Comparison of ENCODE assay signal across 8 cellular contexts in the genomic region with DNA sequence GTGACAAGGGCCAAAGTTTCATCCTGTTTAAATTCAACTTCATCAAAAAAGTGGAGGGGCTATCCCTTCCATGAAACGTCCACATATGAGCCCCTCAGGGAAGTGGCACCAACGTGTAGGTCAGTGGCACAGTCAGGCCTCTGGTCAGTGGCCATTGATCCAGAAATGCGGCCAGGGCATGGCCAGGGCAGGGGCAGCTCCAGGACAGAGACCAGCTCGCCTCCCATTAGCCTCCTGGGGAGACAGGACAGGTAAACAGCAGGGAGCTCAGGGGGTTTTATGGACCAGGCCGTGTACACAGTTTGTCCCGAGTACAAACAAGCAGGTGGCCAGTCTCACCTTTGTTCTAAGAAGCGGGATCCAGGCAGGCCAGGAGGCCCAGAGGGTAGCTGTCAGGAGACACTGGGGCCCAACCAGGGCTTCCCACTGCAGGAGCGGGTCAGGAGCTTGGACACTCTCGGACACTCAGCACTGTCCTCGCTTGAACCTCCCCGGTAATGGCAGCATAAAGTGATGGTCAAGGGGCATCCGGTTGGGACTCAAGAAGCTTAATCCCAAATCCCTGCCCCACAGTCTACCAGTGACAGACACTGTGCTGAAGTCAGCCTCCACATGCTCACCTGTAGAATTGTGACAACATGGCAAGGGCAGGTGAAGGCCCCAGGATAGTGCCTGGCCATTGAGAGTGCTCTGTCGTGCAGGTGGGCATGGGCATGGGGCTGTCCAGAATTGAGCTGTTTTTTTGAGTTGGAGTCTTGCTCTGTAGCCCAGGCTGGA.
DNase-seq lines count a peak whose midpoint lies in the region; ATAC-seq and TF ChIP-seq lines count a peak whose summit lies in the region.

No MANE protein-coding gene starts in this region.

- H3K4me3 ChIP-seq in prostate gland: no peak overlapping the region

- H3K27me3 ChIP-seq in prostate gland (replicated peaks; ENCODE audit: insufficient read depth): no peaks in the 10 kb centered on the region

- DNase-seq in NCI-H510A (lab: John Stamatoyannopoulos, UW) (peak; percentile 63), epithelial cell of prostate (ENCODE audit: low read depth, low spot score) (no peak), prostate gland (ENCODE audit: low spot score) (peak; percentile 24), NOMO-1 treated with dmso at 0.1 percent for 144 hours (lab: John Stamatoyannopoulos, UW; ENCODE audit: unreplicated experiment) (no peak)
- DNase-seq in activated T-cell treated with anti-CD3 and anti-CD28 coated beads, Interleukin-2, amount 50 U/mL, for 48 hours: no peak

- intact Hi-C loops in prostate gland (cut with DNase I): loop anchor here (5.0 kb wide), 1 partner anchor 33 kb away; no protein-coding TSS in a partner anchor

- no peak for TF ChIP-seq CTCF in prostate gland (IDR thresholded peaks at IDR 0.05)

- H3K27ac ChIP-seq in epithelial cell of prostate (peak overlapping the region; percentile 86), prostate gland (peak overlapping the region; percentile 77 to 82)

- no peaks in the 10 kb centered on the region for H3K36me3 ChIP-seq in prostate gland

- ATAC-seq in GM18867 (IDR thresholded peaks at IDR 0.05; ENCODE audit: unreplicated experiment) (peak; percentile 11), HG03378 (IDR thresholded peaks at IDR 0.05; ENCODE audit: unreplicated experiment) (no peak), HG02840 (IDR thresholded peaks at IDR 0.05; ENCODE audit: low FRiP score, unreplicated experiment) (no peak)

- peaks cover 8% of the 10 kb centered on the region for H3K4me1 ChIP-seq in prostate gland (replicated peaks)

- H3K9me3 ChIP-seq in prostate gland: no peaks in the 10 kb centered on the region

- 65% methylated on average over 10 of the region's 13 CpGs for WGBS in prostate gland

- TF ChIP-seq POLR2A in prostate gland (IDR thresholded peaks at IDR 0.05): no peak

Comparison
In these comparisons a context has a peak if more than half of its experiments do, and no peak if none do; other contexts are left out.
1. DNase-seq: peak in NCI-H510A (single experiment) and prostate gland (single experiment); none in epithelial cell of prostate (single experiment), NOMO-1 treated with dmso at 0.1 percent for 144 hours (single experiment) and activated T-cell treated with anti-CD3 and anti-CD28 coated beads, Interleukin-2, amount 50 U/mL, for 48 hours (0 of 2).